In the genomic region with DNA sequence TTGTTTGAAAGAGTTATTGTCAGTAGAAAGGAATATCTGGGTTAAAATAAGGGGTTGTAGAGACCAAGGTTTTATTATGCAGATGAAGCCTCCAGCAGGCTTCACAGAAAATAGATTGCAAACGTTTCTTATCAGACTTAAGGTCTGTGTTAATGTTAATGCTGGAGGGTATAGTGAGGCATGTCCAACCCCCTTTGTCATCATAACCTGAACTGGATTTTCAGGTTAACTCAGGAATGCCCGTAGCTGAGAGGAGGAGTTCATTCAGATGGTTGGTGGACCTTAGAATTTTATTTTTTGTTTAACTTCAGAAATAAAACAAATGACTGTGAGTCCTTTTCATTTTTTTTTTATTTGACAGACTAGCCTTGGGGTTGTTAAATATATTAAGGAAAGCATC, we compare ENCODE assay signal across 19 cellular contexts.
"Had no signal": no experiment of that assay in that cellular context is flagged by ENCODE, and none has a peak within 500 bp of the region (broad histone marks: within the 10 kb centered on the region; RNA-seq: fewer than 3 reads in every experiment).

No MANE protein-coding gene starts in this region.

- H3K4me1 ChIP-seq: SJCRH30 had no signal

- H3K27ac ChIP-seq: SJCRH30 had no signal

- DNase-seq: KBM-7, MV-4-11, NCI-H1092, NCI-H1105 treated with DMSO at 0.1 percent for 48 hours, NCI-H1417 treated with DMSO at 0.1 percent for 48 hours, NCI-H187, NCI-H2029, NCI-H2081 treated with DMSO at 0.1 percent for 48 hours, NCI-H2171, NCI-H226, NCI-H446, NCI-H510A, NCI-H524 treated with DMSO at 0.1 percent for 48 hours, NCI-H69, NCI-H774, Right ventricle myocardium superior, RPMI8226, SJCRH30 had no signal

- H3K9me3 ChIP-seq: SJCRH30 had no signal

- H3K27me3 ChIP-seq: SJCRH30 had no signal

- H3K36me3 ChIP-seq: SJCRH30 had no signal

- H3K4me3 ChIP-seq: SJCRH30 had no signal

- ATAC-seq: SK-N-SH treated with all-trans-retinoic acid at 6 μM for 48 hours had no signal
